ENCODE assay signal across 8 cellular contexts in genomic region chr10:11757452-11757819, GRCh38. TPM values are rescaled to one million over a fixed set of nuclear protein-coding genes. Genes with fewer than 3 reads are reported as not detected.
DNase-seq lines count a peak whose midpoint lies in the region; ATAC-seq and TF ChIP-seq lines count a peak whose summit lies in the region.

No MANE protein-coding gene starts in this region.

- CTCF ChIA-PET in RWPE1 (lab: Yijun Ruan, JAX) = interaction anchor here (0.6 to 2.4 kb wide), 15 partner anchors 16 to 333 kb away, joined by 3 to 17 read pairs (median 4); no protein-coding TSS in a partner anchor

- POLR2A ChIA-PET in RWPE1 (lab: Yijun Ruan, JAX; ENCODE audit: low non-redundant PET) = no interaction called here

- intact Hi-C loops in Right ventricle myocardium superior (cut with DNase I) = loop anchor here (10.0 kb wide), 2 partner anchors 143 to 243 kb away; partner anchors contain the start of gene USP6NL

- H3K27ac ChIP-seq in RWPE1 (peak overlapping the region; percentile 95), skin epidermis (peak overlapping the region in 17 of 21 experiments; percentile 10 to 86 (median 56))

- ATAC-seq in HG03159 (IDR thresholded peaks at IDR 0.05; ENCODE audit: unreplicated experiment) (peak; percentile 23), Right ventricle myocardium superior (ENCODE audit: poor library complexity) (peak; percentile 83), GM21367 (IDR thresholded peaks at IDR 0.05; ENCODE audit: unreplicated experiment) (no peak), GM21619 (IDR thresholded peaks at IDR 0.05; ENCODE audit: unreplicated experiment) (no peak), HG03520 (IDR thresholded peaks at IDR 0.05; ENCODE audit: unreplicated experiment) (no peak)

- H3K4me3 ChIP-seq in skin epidermis = no peak overlapping the region

- DNase-seq in RWPE1 (ENCODE audit: low spot score) = peak; percentile 83
- DNase-seq in Right ventricle myocardium superior = peak; percentile 59
- no peak for DNase-seq in mesenteric fat pad (ENCODE audit: low spot score)

- no peak for TF ChIP-seq CTCF in RWPE1 (conservative IDR thresholded peaks at IDR 0.05; ENCODE audit: low read depth)

RNA-seq across cellular contexts. Expression of gene ECHDC3, which starts 15.3 kb away (rescaled TPM):
- 105 TPM for total RNA-seq in Right ventricle myocardium superior
- total RNA-seq in mesenteric fat pad = 161 TPM

Comparison
In these comparisons a context has a peak if more than half of its experiments do, and no peak if none do; other contexts are left out.
1. ATAC-seq: peak in HG03159 (single experiment) and Right ventricle myocardium superior (single experiment); none in GM21367 (single experiment), GM21619 (single experiment) and HG03520 (single experiment).